In genomic region chr3:53045784-53046170, GRCh38 we compare ENCODE assay signal across 8 cellular contexts. TPM values are rescaled to one million over a fixed set of nuclear protein-coding genes. Genes with fewer than 3 reads are reported as not detected.
A peak's percentile ranks its signal among the peaks of the same experiment; 100 is the strongest.
DNase-seq lines count a peak whose midpoint lies in the region; ATAC-seq and TF ChIP-seq lines count a peak whose summit lies in the region.

SFMBT1 (minus strand) TSS chr3:53046073; CDS start chr3:52969128, 76,945 bp downstream.

- H3K4me1 Mint-ChIP-seq in CD4-positive, alpha-beta T cell (ENCODE audit: low read depth), result peaks cover 51% of the 10 kb centered on the region

- peak within 1 kb of the TSS; percentile 83 to 98 (median 97) for H3K4me3 ChIP-seq in upper lobe of left lung

- H3K9me3 ChIP-seq in CD4-positive, alpha-beta T cell (ENCODE audit: control insufficient read depth, low read length), result no peaks in the 10 kb centered on the region
- no peaks in the 10 kb centered on the region for H3K9me3 ChIP-seq in upper lobe of left lung

- H3K36me3 Mint-ChIP-seq in CD4-positive, alpha-beta T cell (ENCODE audit: low read depth), result peaks cover 13% of the 10 kb centered on the region

- CTCF ChIA-PET in CD4-positive, alpha-beta T cell (lab: Charles Lee), result interaction anchor here (0.6 to 2.9 kb wide), 8 partner anchors 9 to 154 kb away, joined by 3 to 15 read pairs (median 4); no protein-coding TSS in a partner anchor

- intact Hi-C loops in CD4-positive, alpha-beta T cell (cut with DNase I, micrococcal nuclease), result loop anchor here (2.0 to 5.0 kb wide), 5 partner anchors 19 to 358 kb away; partner anchors contain the start of genes GNL3 (in 1 of the 2) and PBRM1 (in 1 of the 2)
- intact Hi-C loops in left cardiac atrium (cut with DNase I), result no loop called here
- intact Hi-C loops in posterior vena cava (cut with DNase I), result no loop called here

- 1 to 2% methylated on average over 34 to 56 of the region's 58 CpGs for WGBS in upper lobe of left lung, 2 donors

- H3K27ac Mint-ChIP-seq in CD4-positive, alpha-beta T cell, result peak within 1 kb of the TSS; percentile 99

- no peaks in the 10 kb centered on the region for H3K36me3 ChIP-seq in upper lobe of left lung

- no peak for TF ChIP-seq EP300 in upper lobe of left lung (IDR thresholded peaks at IDR 0.05)

- H3K27me3 ChIP-seq in CD4-positive, alpha-beta T cell (ENCODE audit: control insufficient read depth, insufficient read depth, low read length), result no peaks in the 10 kb centered on the region
- H3K27me3 ChIP-seq in upper lobe of left lung, result no peaks in the 10 kb centered on the region

- ATAC-seq in CD4-positive, alpha-beta T cell (ENCODE audit: poor library complexity), result peak; percentile 50
- peak; percentile 47 for ATAC-seq in GM19351 (IDR thresholded peaks at IDR 0.05; ENCODE audit: unreplicated experiment)
- ATAC-seq in HG03558 (IDR thresholded peaks at IDR 0.05; ENCODE audit: extremely low read depth, unreplicated experiment), result peak; percentile 15
- ATAC-seq in SK-N-SH treated with all-trans-retinoic acid at 6 μM for 48 hours, result peak; percentile 24
- peak; percentile 81 to 84 for ATAC-seq in left cardiac atrium
- peak; percentile 64 to 87 for ATAC-seq in upper lobe of left lung (ENCODE audit: low FRiP score in 2 of 2)

- TF ChIP-seq POLR2A in upper lobe of left lung (IDR thresholded peaks at IDR 0.05), result peak in 2 of 4 donors; percentile 49 to 52

- TF ChIP-seq CTCF in CD4-positive, alpha-beta T cell (IDR thresholded peaks at IDR 0.05), result no peak
- peak in 1 of 6 experiments; percentile 6 for TF ChIP-seq CTCF in upper lobe of left lung (IDR thresholded peaks at IDR 0.05)

- peak within 1 kb of the TSS; percentile 95 for H3K4me3 Mint-ChIP-seq in CD4-positive, alpha-beta T cell

- H3K27me3 Mint-ChIP-seq in CD4-positive, alpha-beta T cell, result peaks cover 3% of the 10 kb centered on the region

- peaks cover 6 to 28% (median 11%) of the 10 kb centered on the region in 4 donors for H3K4me1 ChIP-seq in upper lobe of left lung

- DNase-seq in CD4-positive, alpha-beta T cell, result peak; percentile 55 to 78 (median 70)
- DNase-seq in activated naive CD8-positive, alpha-beta T cell treated with anti-CD3 and anti-CD28 coated beads, Interleukin-2, amount 50 U/mL, for 16 hours (ENCODE audit: low read depth, low spot score), result peak; percentile 47
- DNase-seq in left cardiac atrium (peak; percentile 76), posterior vena cava (ENCODE audit: low spot score) (peak; percentile 86), upper lobe of left lung (peak; percentile 61 to 97)

- H3K27ac ChIP-seq in CD4-positive, alpha-beta T cell (ENCODE audit: low read depth, low read length), result peak within 1 kb of the TSS; percentile 72
- peak within 1 kb of the TSS; percentile 86 to 93 (median 90) for H3K27ac ChIP-seq in upper lobe of left lung

- no peaks in the 10 kb centered on the region for H3K9me3 Mint-ChIP-seq in CD4-positive, alpha-beta T cell

- POLR2A ChIA-PET in CD4-positive, alpha-beta T cell (lab: Charles Lee), result interaction anchor here (0.8 to 5.6 kb wide), 19 partner anchors 12 to 275 kb away, joined by 3 to 129 read pairs (median 5); partner anchors contain the start of genes NEK4, PRKCD and STIMATE

TF ChIP-seq in SK-N-SH treated with all-trans-retinoic acid at 6 μM for 48 hours, 23 proteins besides CTCF, POLR2A, EP300 and RAD21:
- TF ChIP-seq CSDC2 (CRISPR knock-in tag; IDR thresholded peaks at IDR 0.05), result no peak
- no peak for TF ChIP-seq ZNF70 (CRISPR knock-in tag; IDR thresholded peaks at IDR 0.05)
- no peak for TF ChIP-seq SNAI2 (CRISPR knock-in tag; IDR thresholded peaks at IDR 0.05)
- TF ChIP-seq, protein P1, sequence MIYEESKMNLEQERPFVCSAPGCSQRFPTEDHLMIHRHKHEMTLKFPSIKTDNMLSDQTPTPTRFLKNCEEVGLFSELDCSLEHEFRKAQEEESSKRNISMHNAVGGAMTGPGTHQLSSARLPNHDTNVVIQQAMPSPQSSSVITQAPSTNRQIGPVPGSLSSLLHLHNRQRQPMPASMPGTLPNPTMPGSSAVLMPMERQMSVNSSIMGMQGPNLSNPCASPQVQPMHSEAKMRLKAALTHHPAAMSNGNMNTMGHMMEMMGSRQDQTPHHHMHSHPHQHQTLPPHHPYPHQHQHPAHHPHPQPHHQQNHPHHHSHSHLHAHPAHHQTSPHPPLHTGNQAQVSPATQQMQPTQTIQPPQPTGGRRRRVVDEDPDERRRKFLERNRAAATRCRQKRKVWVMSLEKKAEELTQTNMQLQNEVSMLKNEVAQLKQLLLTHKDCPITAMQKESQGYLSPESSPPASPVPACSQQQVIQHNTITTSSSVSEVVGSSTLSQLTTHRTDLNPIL (CRISPR knock-in tag; IDR thresholded peaks at IDR 0.05; ENCODE audit: low read depth), result no peak
- no peak for TF ChIP-seq ISL1 (CRISPR knock-in tag; IDR thresholded peaks at IDR 0.05)
- no peak for TF ChIP-seq TCF4 (CRISPR knock-in tag; IDR thresholded peaks at IDR 0.05; ENCODE audit: borderline replicate concordance)
- TF ChIP-seq PPARA (CRISPR knock-in tag; IDR thresholded peaks at IDR 0.05; ENCODE audit: borderline replicate concordance), result no peak
- no peak for TF ChIP-seq ARNTL (CRISPR knock-in tag; IDR thresholded peaks at IDR 0.05; ENCODE audit: borderline replicate concordance, low read depth)
- no peak for TF ChIP-seq TSHZ2 (CRISPR knock-in tag; IDR thresholded peaks at IDR 0.05)
- TF ChIP-seq BACH2 (CRISPR knock-in tag; IDR thresholded peaks at IDR 0.05; ENCODE audit: borderline replicate concordance), result no peak
- TF ChIP-seq, protein P2, sequence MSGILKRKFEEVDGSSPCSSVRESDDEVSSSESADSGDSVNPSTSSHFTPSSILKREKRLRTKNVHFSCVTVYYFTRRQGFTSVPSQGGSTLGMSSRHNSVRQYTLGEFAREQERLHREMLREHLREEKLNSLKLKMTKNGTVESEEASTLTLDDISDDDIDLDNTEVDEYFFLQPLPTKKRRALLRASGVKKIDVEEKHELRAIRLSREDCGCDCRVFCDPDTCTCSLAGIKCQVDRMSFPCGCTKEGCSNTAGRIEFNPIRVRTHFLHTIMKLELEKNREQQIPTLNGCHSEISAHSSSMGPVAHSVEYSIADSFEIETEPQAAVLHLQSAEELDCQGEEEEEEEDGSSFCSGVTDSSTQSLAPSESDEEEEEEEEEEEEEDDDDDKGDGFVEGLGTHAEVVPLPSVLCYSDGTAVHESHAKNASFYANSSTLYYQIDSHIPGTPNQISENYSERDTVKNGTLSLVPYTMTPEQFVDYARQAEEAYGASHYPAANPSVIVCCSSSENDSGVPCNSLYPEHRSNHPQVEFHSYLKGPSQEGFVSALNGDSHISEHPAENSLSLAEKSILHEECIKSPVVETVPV (CRISPR knock-in tag; IDR thresholded peaks at IDR 0.05), result no peak
- no peak for TF ChIP-seq GLIS3 (CRISPR knock-in tag; IDR thresholded peaks at IDR 0.05)
- TF ChIP-seq ZFP3 (CRISPR knock-in tag; IDR thresholded peaks at IDR 0.05), result no peak
- no peak for TF ChIP-seq OSR1 (CRISPR knock-in tag; IDR thresholded peaks at IDR 0.05)
- TF ChIP-seq ZFP30 (CRISPR knock-in tag; IDR thresholded peaks at IDR 0.05), result no peak
- TF ChIP-seq, protein P3, sequence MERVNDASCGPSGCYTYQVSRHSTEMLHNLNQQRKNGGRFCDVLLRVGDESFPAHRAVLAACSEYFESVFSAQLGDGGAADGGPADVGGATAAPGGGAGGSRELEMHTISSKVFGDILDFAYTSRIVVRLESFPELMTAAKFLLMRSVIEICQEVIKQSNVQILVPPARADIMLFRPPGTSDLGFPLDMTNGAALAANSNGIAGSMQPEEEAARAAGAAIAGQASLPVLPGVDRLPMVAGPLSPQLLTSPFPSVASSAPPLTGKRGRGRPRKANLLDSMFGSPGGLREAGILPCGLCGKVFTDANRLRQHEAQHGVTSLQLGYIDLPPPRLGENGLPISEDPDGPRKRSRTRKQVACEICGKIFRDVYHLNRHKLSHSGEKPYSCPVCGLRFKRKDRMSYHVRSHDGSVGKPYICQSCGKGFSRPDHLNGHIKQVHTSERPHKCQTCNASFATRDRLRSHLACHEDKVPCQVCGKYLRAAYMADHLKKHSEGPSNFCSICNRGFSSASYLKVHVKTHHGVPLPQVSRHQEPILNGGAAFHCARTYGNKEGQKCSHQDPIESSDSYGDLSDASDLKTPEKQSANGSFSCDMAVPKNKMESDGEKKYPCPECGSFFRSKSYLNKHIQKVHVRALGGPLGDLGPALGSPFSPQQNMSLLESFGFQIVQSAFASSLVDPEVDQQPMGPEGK (CRISPR knock-in tag; IDR thresholded peaks at IDR 0.05; ENCODE audit: borderline replicate concordance), result no peak
TF ChIP-seq in SK-N-SH treated with all-trans-retinoic acid at 6 μM for 48 hours: peak in this region for 0.

RNA-seq across cellular contexts. Expression of gene SFMBT1, which starts in this region (rescaled TPM):
- 10 to 100 TPM; 54.3 to 55.9 TPM for total RNA-seq in CD4-positive, alpha-beta T cell
- total RNA-seq in left cardiac atrium (10 to 100 TPM; 12.7 to 16.4 TPM), posterior vena cava (1 to 10 TPM; 9.4 to 9.8 TPM), upper lobe of left lung (10 to 100 TPM; 12.8 to 69.9 (median 32.9) TPM)

Comparison
In these comparisons a context has a peak if more than half of its experiments do, and no peak if none do; other contexts are left out.
1. Peak in every context shown above with its lines: DNase-seq, ATAC-seq, H3K4me3 ChIP-seq and H3K27ac ChIP-seq.
2. ATAC-seq: peak in every context shown above with its lines; median percentile 82 in left cardiac atrium; 76 in upper lobe of left lung; 50 in CD4-positive, alpha-beta T cell; 47 in GM19351; 24 in SK-N-SH treated with all-trans-retinoic acid at 6 μM for 48 hours; 15 in HG03558.
3. intact Hi-C loops: an anchor here in CD4-positive, alpha-beta T cell (2.0 to 5.0 kb wide); none called in left cardiac atrium and posterior vena cava.